Comparison of ENCODE assay signal across 9 cellular contexts in the genomic region with DNA sequence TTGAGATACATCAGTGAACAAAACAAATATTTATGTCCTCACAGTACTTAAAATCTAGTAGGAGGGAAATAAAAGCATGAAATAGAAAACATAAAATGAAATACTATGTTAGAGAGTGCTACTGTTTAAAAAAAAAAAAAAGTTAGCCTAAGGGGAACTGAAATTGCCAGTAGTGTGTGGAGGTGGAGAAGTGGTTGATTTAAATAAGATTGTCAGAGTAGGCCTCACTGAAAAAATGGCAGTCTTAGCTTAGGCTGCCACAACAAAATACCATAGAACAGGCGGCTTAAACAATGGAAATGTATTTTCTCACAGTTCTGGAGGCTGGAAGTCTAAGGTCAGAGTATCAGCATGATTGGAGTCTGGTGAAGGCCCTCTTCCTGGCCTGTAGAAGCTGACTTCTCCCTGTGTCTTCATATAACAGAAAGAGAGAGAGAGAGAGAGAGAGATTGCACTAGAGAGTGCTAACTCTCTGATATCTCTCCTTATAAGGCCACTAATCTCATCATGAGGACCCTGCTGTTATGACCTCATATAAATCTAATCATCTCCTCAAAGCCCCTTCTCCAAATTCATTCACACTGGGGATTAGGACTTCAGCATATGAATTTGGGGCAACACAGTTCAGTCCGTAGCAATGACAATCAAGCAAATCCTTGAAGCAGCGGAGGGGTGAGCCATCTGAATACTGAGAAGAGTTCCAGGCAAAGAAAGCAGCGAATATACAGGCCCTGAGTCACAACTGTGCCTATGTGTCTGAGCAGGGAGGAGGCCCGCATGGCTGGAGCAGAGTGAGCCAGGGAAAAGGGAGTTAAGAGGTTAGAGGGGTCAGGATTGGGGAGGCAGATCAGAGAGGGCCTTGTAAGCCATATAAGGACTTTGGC. TPM values are rescaled to one million over a fixed set of nuclear protein-coding genes. Genes with fewer than 3 reads are reported as not detected.
DNase-seq lines count a peak whose midpoint lies in the region; ATAC-seq and TF ChIP-seq lines count a peak whose summit lies in the region.
"Had no signal": no experiment of that assay in that cellular context is flagged by ENCODE, and none has a peak within 500 bp of the region (broad histone marks: within the 10 kb centered on the region; RNA-seq: fewer than 3 reads in every experiment).

No MANE protein-coding gene starts in this region.

- peak overlapping the region; percentile 43 for H3K4me2 ChIP-seq in smooth muscle cell

- no peaks in the 10 kb centered on the region for H3K9me3 Mint-ChIP-seq in activated CD8-positive, alpha-beta memory T cell treated with anti-CD3 and anti-CD28 coated beads, Interleukin-2, amount 10 ng/mL, durations not matched to agents 7 days and 5 days (ENCODE audit: low read depth)

- H3K27me3 Mint-ChIP-seq in activated CD8-positive, alpha-beta memory T cell treated with anti-CD3 and anti-CD28 coated beads, Interleukin-2, amount 10 ng/mL, durations not matched to agents 7 days and 5 days = peaks cover 11% of the 10 kb centered on the region

- H3K4me3 Mint-ChIP-seq in activated CD8-positive, alpha-beta memory T cell treated with anti-CD3 and anti-CD28 coated beads, Interleukin-2, amount 10 ng/mL, durations not matched to agents 7 days and 5 days = no peak overlapping the region

- H2AFZ ChIP-seq in smooth muscle cell (ENCODE audit: low read depth) = peak overlapping the region; percentile 87

- CTCF ChIA-PET in activated CD8-positive, alpha-beta memory T cell treated with anti-CD3 and anti-CD28 coated beads, Interleukin-2, amount 10 ng/mL, durations not matched to agents 7 days and 5 days (lab: Charles Lee) = no interaction called here

- TF ChIP-seq CTCF in smooth muscle cell (IDR thresholded peaks at IDR 0.05; ENCODE audit: borderline replicate concordance, insufficient read depth, poor library complexity, severe bottlenecking) (no peak), Peyer's patch (IDR thresholded peaks at IDR 0.05) (no peak)

- H3K4me1 Mint-ChIP-seq in activated CD8-positive, alpha-beta memory T cell treated with anti-CD3 and anti-CD28 coated beads, Interleukin-2, amount 10 ng/mL, durations not matched to agents 7 days and 5 days = no peaks in the 10 kb centered on the region

- no peaks in the 10 kb centered on the region for H3K36me3 Mint-ChIP-seq in activated CD8-positive, alpha-beta memory T cell treated with anti-CD3 and anti-CD28 coated beads, Interleukin-2, amount 10 ng/mL, durations not matched to agents 7 days and 5 days

- H3K27ac Mint-ChIP-seq in activated CD8-positive, alpha-beta memory T cell treated with anti-CD3 and anti-CD28 coated beads, Interleukin-2, amount 10 ng/mL, durations not matched to agents 7 days and 5 days = no peak overlapping the region

- H3K27ac ChIP-seq in smooth muscle cell (ENCODE audit: low read depth) (peak overlapping the region; percentile 60), Peyer's patch (peak overlapping the region in 2 of 4 donors; percentile 25 to 52)

- ATAC-seq in GM19372 (IDR thresholded peaks at IDR 0.05; ENCODE audit: low read depth, unreplicated experiment) (peak; percentile 91), HG02885 (IDR thresholded peaks at IDR 0.05; ENCODE audit: poor library complexity, unreplicated experiment) (peak; percentile 91)
- no peak for ATAC-seq in activated CD8-positive, alpha-beta memory T cell treated with anti-CD3 and anti-CD28 coated beads, Interleukin-2, amount 10 ng/mL, durations not matched to agents 7 days and 5 days
- ATAC-seq: left ventricle myocardium superior had no signal

- H4K20me1 ChIP-seq in smooth muscle cell (ENCODE audit: low read depth) = no peaks in the 10 kb centered on the region

- H3K9me3 ChIP-seq in smooth muscle cell (replicated peaks; ENCODE audit: low read depth) (no peaks in the 10 kb centered on the region), Peyer's patch (no peaks in the 10 kb centered on the region)

- DNase-seq in NOMO-1 treated with dmso at 0.1 percent for 144 hours (lab: John Stamatoyannopoulos, UW; ENCODE audit: unreplicated experiment) (peak; percentile 54), smooth muscle cell (lab: John Stamatoyannopoulos, UW; ENCODE audit: unreplicated experiment) (no peak), Peyer's patch (no peak)
- no peak for DNase-seq in activated CD8-positive, alpha-beta memory T cell treated with anti-CD3 and anti-CD28 coated beads, Interleukin-2, amount 10 ng/mL, durations not matched to agents 7 days and 5 days
- DNase-seq in activated CD4-positive, alpha-beta T cell treated with anti-CD3 and anti-CD28 coated beads, Interleukin-2, amount 50 U/mL, for 1 hour = no peak
- DNase-seq: left ventricle myocardium superior had no signal

- H3K9ac ChIP-seq in smooth muscle cell (ENCODE audit: low read depth) = peak overlapping the region; percentile 21

- no peaks in the 10 kb centered on the region for H3K36me3 ChIP-seq in smooth muscle cell (ENCODE audit: low read depth)
- no peaks in the 10 kb centered on the region for H3K36me3 ChIP-seq in Peyer's patch

- H3K79me2 ChIP-seq in smooth muscle cell (ENCODE audit: low read depth) = no peaks in the 10 kb centered on the region

- H3K27me3 ChIP-seq in smooth muscle cell (ENCODE audit: low read depth) = peaks cover 2% of the 10 kb centered on the region
- H3K27me3 ChIP-seq in Peyer's patch = no peaks in the 10 kb centered on the region

- H3K4me3 ChIP-seq in smooth muscle cell (no peak overlapping the region), Peyer's patch (no peak overlapping the region)

- TF ChIP-seq POLR2A in Peyer's patch (IDR thresholded peaks at IDR 0.05) = no peak

- H3K4me1 ChIP-seq in smooth muscle cell (ENCODE audit: low read depth) (peaks cover 5% of the 10 kb centered on the region), Peyer's patch (no peaks in the 10 kb centered on the region)

- WGBS in smooth muscle cell (ENCODE audit: low lambda C conversion rate) = 21% methylated on average over 5 of the region's 5 CpGs

- H3F3A ChIP-seq in smooth muscle cell (ENCODE audit: low read depth) = peaks cover 7% of the 10 kb centered on the region

RNA-seq across cellular contexts. Expression of gene LRRC34, which starts 23.6 kb away (rescaled TPM):
- total RNA-seq in smooth muscle cell (1.8 and 2.4 TPM in 2 replicates), Peyer's patch (under 1 TPM in 2 of 4 donors, not detected in 2; 0.28 to 0.35 TPM)
- polyA plus RNA-seq in smooth muscle cell = 1.8 and 2.5 TPM in 2 replicates
- 1 to 10 TPM; 7.2 to 9.6 TPM for total RNA-seq in activated CD8-positive, alpha-beta memory T cell treated with anti-CD3 and anti-CD28 coated beads, Interleukin-2, amount 10 ng/mL, durations not matched to agents 7 days and 5 days

RNA-seq across cellular contexts. Expression of gene LRRIQ4, which starts 23.6 kb away (rescaled TPM):
- total RNA-seq in smooth muscle cell (0.18 TPM in 1 of 2 replicates, not detected in the other), Peyer's patch (not detected)
- not detected in 2 replicates for polyA plus RNA-seq in smooth muscle cell
- under 1 TPM; 0.23 to 0.35 TPM for total RNA-seq in activated CD8-positive, alpha-beta memory T cell treated with anti-CD3 and anti-CD28 coated beads, Interleukin-2, amount 10 ng/mL, durations not matched to agents 7 days and 5 days
- total RNA-seq: left ventricle myocardium superior; T-helper 1 cell treated with Interleukin-12 subunit alpha and Interleukin-12 subunit beta and Interleukin-4 antibody, amounts not matched to agents 30 ng/mL and 1 ng/mL, for 36 hours had no signal

RNA-seq across cellular contexts. Expression of gene LRRC31, which starts 33.4 kb away (rescaled TPM):
- total RNA-seq in smooth muscle cell (not detected in 2 replicates), Peyer's patch (10 to 100 TPM; 12.4 to 57.6 (median 28.4) TPM)
- polyA plus RNA-seq in smooth muscle cell = not detected in 2 replicates
- total RNA-seq in activated CD8-positive, alpha-beta memory T cell treated with anti-CD3 and anti-CD28 coated beads, Interleukin-2, amount 10 ng/mL, durations not matched to agents 7 days and 5 days = not detected
- total RNA-seq: left ventricle myocardium superior; T-helper 1 cell treated with Interleukin-12 subunit alpha and Interleukin-12 subunit beta and Interleukin-4 antibody, amounts not matched to agents 30 ng/mL and 1 ng/mL, for 36 hours had no signal

Comparison
In these comparisons a context has a peak if more than half of its experiments do, and no peak if none do; other contexts are left out.
1. RNA of gene LRRC31, which starts 33.4 kb away (total RNA-seq): 12.4 to 57.6 TPM in Peyer's patch; not detected in activated CD8-positive, alpha-beta memory T cell treated with anti-CD3 and anti-CD28 coated beads, Interleukin-2, amount 10 ng/mL, durations not matched to agents 7 days and 5 days and not detected in smooth muscle cell; every median in the first group is over 10 times any median in the second.